Comparison of ENCODE assay signal across 8 cellular contexts in the genomic region with DNA sequence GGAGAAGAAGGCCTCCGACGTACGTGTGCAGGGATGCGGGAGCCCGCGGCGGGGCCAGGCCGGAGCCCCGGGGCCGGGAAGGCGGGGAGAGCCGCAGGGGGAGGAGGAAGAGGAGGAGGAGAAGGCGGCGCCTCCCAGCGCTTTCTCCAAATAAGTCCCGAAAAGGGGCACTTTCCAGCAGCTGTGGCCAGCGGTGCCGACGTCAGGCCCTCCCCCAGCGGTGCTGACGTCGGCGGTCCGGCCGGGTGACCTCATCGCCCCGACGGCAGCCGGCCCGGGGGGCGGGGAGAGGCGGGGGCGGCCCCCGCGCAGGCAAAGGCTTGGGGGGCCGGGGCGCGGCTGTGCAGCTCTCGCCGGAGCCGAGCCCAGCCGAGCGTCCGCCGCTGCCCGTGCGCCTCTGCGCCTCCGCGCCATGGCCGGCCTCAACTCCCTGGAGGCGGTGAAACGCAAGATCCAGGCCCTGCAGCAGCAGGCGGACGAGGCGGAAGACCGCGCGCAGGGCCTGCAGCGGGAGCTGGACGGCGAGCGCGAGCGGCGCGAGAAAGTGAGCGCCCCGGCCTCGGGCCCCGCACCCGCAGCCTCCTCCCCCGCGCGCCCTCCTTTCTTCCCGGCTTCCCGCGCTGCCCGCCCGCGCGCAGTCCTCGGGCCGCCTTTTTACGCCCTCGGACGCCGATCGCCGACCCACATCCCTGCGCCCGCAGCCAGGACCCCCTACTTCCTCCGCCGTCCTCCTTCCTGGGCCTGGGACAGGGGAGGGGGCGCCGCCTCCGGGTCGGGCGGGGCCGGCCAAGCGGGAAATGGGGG. TPM values are rescaled to one million over a fixed set of nuclear protein-coding genes. Genes with fewer than 3 reads are reported as not detected.
A peak's percentile ranks its signal among the peaks of the same experiment; 100 is the strongest.
DNase-seq lines count a peak whose midpoint lies in the region; ATAC-seq and TF ChIP-seq lines count a peak whose summit lies in the region.

A gene (plus strand): TSS at position 342 of the 804 bp plus-strand sequence. CDS start 71 bp downstream, at position 413.

- CTCF ChIA-PET in SK-N-SH (lab: Yijun Ruan, JAX), result interaction anchor here (1.8 to 7.7 kb wide), 5 partner anchors 14 to 106 kb away, joined by 4 to 90 read pairs (median 24); a partner anchor contains a TSS
- CTCF ChIA-PET in activated naive CD4-positive, alpha-beta T cell treated with anti-CD3 and anti-CD28 coated beads, Interleukin-2, amount 10 ng/mL, durations not matched to agents 7 days and 5 days (lab: Charles Lee), result interaction anchor here (0.7 to 3.3 kb wide), 6 partner anchors 10 to 68 kb away, joined by 3 to 14 read pairs (median 4); no protein-coding TSS in a partner anchor

- H3K27me3 ChIP-seq in HUES64 (ENCODE audit: insufficient read depth, low read length), result no peaks in the 10 kb centered on the region
- H3K27me3 ChIP-seq in SK-N-SH (ENCODE audit: insufficient read depth), result no peaks in the 10 kb centered on the region
- H3K27me3 ChIP-seq in suprapubic skin, result no peaks in the 10 kb centered on the region

- H3F3A ChIP-seq in SK-N-SH (replicated peaks; ENCODE audit: insufficient read depth), result peaks cover 46% of the 10 kb centered on the region

- TF ChIP-seq POLR2A in suprapubic skin (IDR thresholded peaks at IDR 0.05), result peak in 1 of 2 donors; percentile 79

- TF ChIP-seq CTCF in SK-N-SH (IDR thresholded peaks at IDR 0.05), result no peak
- no peak for TF ChIP-seq CTCF in suprapubic skin (IDR thresholded peaks at IDR 0.05)

- no peaks in the 10 kb centered on the region for H3K9me2 ChIP-seq in SK-N-SH

- H3K36me3 Mint-ChIP-seq in activated naive CD4-positive, alpha-beta T cell treated with anti-CD3 and anti-CD28 coated beads, Interleukin-2, amount 10 ng/mL, durations not matched to agents 7 days and 5 days, result peaks cover 32% of the 10 kb centered on the region

- under 1% methylated on average over 91 of the region's 101 CpGs for WGBS in HUES64
- 5% methylated on average over 13 of the region's 101 CpGs for WGBS in SK-N-SH (ENCODE audit: low lambda C conversion rate)
- WGBS in suprapubic skin, result 0% methylated on average over 41 of the region's 101 CpGs

- H3K4me1 Mint-ChIP-seq in activated naive CD4-positive, alpha-beta T cell treated with anti-CD3 and anti-CD28 coated beads, Interleukin-2, amount 10 ng/mL, durations not matched to agents 7 days and 5 days, result peaks cover 72% of the 10 kb centered on the region

- POLR2A ChIA-PET in SK-N-SH (lab: Yijun Ruan, JAX), result interaction anchor here (0.9 to 1.6 kb wide), 3 partner anchors 12 to 109 kb away, joined by 3 to 10 read pairs (median 4); a partner anchor contains a TSS

- H3K36me3 ChIP-seq in HUES64 (ENCODE audit: insufficient read depth, low read length) (peaks cover 15% of the 10 kb centered on the region), SK-N-SH (replicated peaks in 1 of 2; ENCODE audit: control insufficient read depth in 1 of 2, insufficient read depth in 2 of 2, low read length in 1 of 2) (peaks cover 4 to 28% of the 10 kb centered on the region in 2 experiments), suprapubic skin (no peaks in the 10 kb centered on the region)

- peaks cover 41% of the 10 kb centered on the region for H3K79me2 ChIP-seq in SK-N-SH (ENCODE audit: insufficient read depth)

- H3K27me3 Mint-ChIP-seq in activated naive CD4-positive, alpha-beta T cell treated with anti-CD3 and anti-CD28 coated beads, Interleukin-2, amount 10 ng/mL, durations not matched to agents 7 days and 5 days, result no peaks in the 10 kb centered on the region

- peaks cover 16% of the 10 kb centered on the region for H4K20me1 ChIP-seq in SK-N-SH (ENCODE audit: insufficient read depth)

- H3K4me1 ChIP-seq in HUES64 (ENCODE audit: insufficient read depth, low read length) (peaks cover 19% of the 10 kb centered on the region), SK-N-SH (ENCODE audit: control insufficient read depth in 1 of 2, insufficient read depth in 2 of 2, low read depth in 1 of 2, low read length in 1 of 2) (peaks cover 12 to 14% of the 10 kb centered on the region in 2 experiments), suprapubic skin (peaks cover 53% of the 10 kb centered on the region)

- H3K9me3 Mint-ChIP-seq in activated naive CD4-positive, alpha-beta T cell treated with anti-CD3 and anti-CD28 coated beads, Interleukin-2, amount 10 ng/mL, durations not matched to agents 7 days and 5 days, result no peaks in the 10 kb centered on the region

- H3K4me3 ChIP-seq in HUES64 (ENCODE audit: low read length) (peak within 1 kb of the TSS; percentile 82), SK-N-SH (ENCODE audit: low read depth in 2 of 2, low read length in 1 of 2) (peak within 1 kb of the TSS; percentile 74 to 78), suprapubic skin (peak within 1 kb of the TSS; percentile 97)

- H2AFZ ChIP-seq in SK-N-SH (ENCODE audit: low read depth), result peak within 1 kb of the TSS; percentile 48

- DNase-seq in COR-L47 (lab: John Stamatoyannopoulos, UW) (peak; percentile 54), SK-N-SH (peak; percentile 86), glomerular endothelial cell (ENCODE audit: extremely low read depth, low read depth, low spot score) (no peak), occipital lobe (lab: John Stamatoyannopoulos, UW) (peak; percentile 76), suprapubic skin (ENCODE audit: low spot score in 2 of 2) (peak; percentile 93 to 97)
- DNase-seq in activated naive CD4-positive, alpha-beta T cell treated with anti-CD3 and anti-CD28 coated beads, Interleukin-2, amount 10 ng/mL, durations not matched to agents 7 days and 5 days, result peak; percentile 93

- ATAC-seq in GM19463 (IDR thresholded peaks at IDR 0.05; ENCODE audit: unreplicated experiment), result peak; percentile 64

- no peaks in the 10 kb centered on the region for H3K9me3 ChIP-seq in HUES64 (ENCODE audit: insufficient read depth, low read depth, low read length)
- no peaks in the 10 kb centered on the region for H3K9me3 ChIP-seq in SK-N-SH
- no peaks in the 10 kb centered on the region for H3K9me3 ChIP-seq in suprapubic skin

- peak within 1 kb of the TSS; percentile 84 for H3K4me3 Mint-ChIP-seq in activated naive CD4-positive, alpha-beta T cell treated with anti-CD3 and anti-CD28 coated beads, Interleukin-2, amount 10 ng/mL, durations not matched to agents 7 days and 5 days

- H3K9ac ChIP-seq in HUES64 (ENCODE audit: low read depth, low read length), result peak within 1 kb of the TSS; percentile 99
- peak within 1 kb of the TSS; percentile 98 for H3K9ac ChIP-seq in SK-N-SH

- no peak for TF ChIP-seq RAD21 in SK-N-SH (IDR thresholded peaks at IDR 0.05; ENCODE audit: low read length)

- peak within 1 kb of the TSS; percentile 99 for H3K27ac Mint-ChIP-seq in activated naive CD4-positive, alpha-beta T cell treated with anti-CD3 and anti-CD28 coated beads, Interleukin-2, amount 10 ng/mL, durations not matched to agents 7 days and 5 days

- peak within 1 kb of the TSS; percentile 99 for H3K4me2 ChIP-seq in SK-N-SH

- no peak for TF ChIP-seq EP300 in SK-N-SH (IDR thresholded peaks at IDR 0.05; ENCODE audit: borderline replicate concordance in 1 of 2, low read depth in 1 of 2, low read length in 1 of 2)
- peak; percentile 50 for TF ChIP-seq EP300 in suprapubic skin (IDR thresholded peaks at IDR 0.05)

- H3K27ac ChIP-seq in HUES64 (ENCODE audit: low read depth, low read length) (peak within 1 kb of the TSS; percentile 99), SK-N-SH (ENCODE audit: low read depth in 2 of 2, low read length in 1 of 2) (peak within 1 kb of the TSS; percentile 99), suprapubic skin (peak within 1 kb of the TSS; percentile 98)

TF ChIP-seq in SK-N-SH, 30 proteins besides CTCF, POLR2A, EP300 and RAD21 (continues in another document):
- TF ChIP-seq, protein P1, sequence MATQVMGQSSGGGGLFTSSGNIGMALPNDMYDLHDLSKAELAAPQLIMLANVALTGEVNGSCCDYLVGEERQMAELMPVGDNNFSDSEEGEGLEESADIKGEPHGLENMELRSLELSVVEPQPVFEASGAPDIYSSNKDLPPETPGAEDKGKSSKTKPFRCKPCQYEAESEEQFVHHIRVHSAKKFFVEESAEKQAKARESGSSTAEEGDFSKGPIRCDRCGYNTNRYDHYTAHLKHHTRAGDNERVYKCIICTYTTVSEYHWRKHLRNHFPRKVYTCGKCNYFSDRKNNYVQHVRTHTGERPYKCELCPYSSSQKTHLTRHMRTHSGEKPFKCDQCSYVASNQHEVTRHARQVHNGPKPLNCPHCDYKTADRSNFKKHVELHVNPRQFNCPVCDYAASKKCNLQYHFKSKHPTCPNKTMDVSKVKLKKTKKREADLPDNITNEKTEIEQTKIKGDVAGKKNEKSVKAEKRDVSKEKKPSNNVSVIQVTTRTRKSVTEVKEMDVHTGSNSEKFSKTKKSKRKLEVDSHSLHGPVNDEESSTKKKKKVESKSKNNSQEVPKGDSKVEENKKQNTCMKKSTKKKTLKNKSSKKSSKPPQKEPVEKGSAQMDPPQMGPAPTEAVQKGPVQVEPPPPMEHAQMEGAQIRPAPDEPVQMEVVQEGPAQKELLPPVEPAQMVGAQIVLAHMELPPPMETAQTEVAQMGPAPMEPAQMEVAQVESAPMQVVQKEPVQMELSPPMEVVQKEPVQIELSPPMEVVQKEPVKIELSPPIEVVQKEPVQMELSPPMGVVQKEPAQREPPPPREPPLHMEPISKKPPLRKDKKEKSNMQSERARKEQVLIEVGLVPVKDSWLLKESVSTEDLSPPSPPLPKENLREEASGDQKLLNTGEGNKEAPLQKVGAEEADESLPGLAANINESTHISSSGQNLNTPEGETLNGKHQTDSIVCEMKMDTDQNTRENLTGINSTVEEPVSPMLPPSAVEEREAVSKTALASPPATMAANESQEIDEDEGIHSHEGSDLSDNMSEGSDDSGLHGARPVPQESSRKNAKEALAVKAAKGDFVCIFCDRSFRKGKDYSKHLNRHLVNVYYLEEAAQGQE (IDR thresholded peaks at IDR 0.05; ENCODE audit: low read depth, low read length), result no peak
- TF ChIP-seq RFX5 (IDR thresholded peaks at IDR 0.05; ENCODE audit: low read length) (no peak), JUND (IDR thresholded peaks at IDR 0.05) (no peak), EZH2phosphoT487 (IDR thresholded peaks at IDR 0.05; ENCODE audit: borderline replicate concordance, low read depth) (no peak), GABPA (IDR thresholded peaks at IDR 0.05; ENCODE audit: low read depth) (no peak), RCOR1 (IDR thresholded peaks at IDR 0.05; ENCODE audit: low read length) (no peak), NRF1 (IDR thresholded peaks at IDR 0.05; ENCODE audit: low read depth, low read length) (no peak), CHD2 (IDR thresholded peaks at IDR 0.05; ENCODE audit: low read length, partially characterized antibody) (peak; percentile 56), TAF1 (IDR thresholded peaks at IDR 0.05; ENCODE audit: borderline replicate concordance, low read depth, low read length) (0 out of 2 replicates have a peak, but pooled peaks have one; percentile 63)

RNA-seq across cellular contexts. Expression of the gene that starts here (rescaled TPM):
- polyA plus RNA-seq in HUES64 (2013, experiment 1 of 2), result 465 TPM
- 494 TPM for polyA plus RNA-seq in HUES64 (2013, experiment 2 of 2)
- 415 and 440 TPM in 2 replicates for polyA plus RNA-seq in SK-N-SH (2012; rRNA removed)
- polyA plus RNA-seq in SK-N-SH (2012; cell fraction: cytosol; rRNA removed), result 478 and 600 TPM in 2 replicates
- 280 and 324 TPM in 2 replicates for polyA plus RNA-seq in SK-N-SH (2012; cell fraction: nucleus; rRNA removed)
- total RNA-seq in glomerular endothelial cell, result 810 and 865 TPM in 2 replicates
- 94.8 TPM for total RNA-seq in occipital lobe
- total RNA-seq in suprapubic skin, result 100 to 1,000 TPM; 195 to 224 (median 205) TPM
